ENCODE assay signal across 13 cellular contexts in the genomic region with DNA sequence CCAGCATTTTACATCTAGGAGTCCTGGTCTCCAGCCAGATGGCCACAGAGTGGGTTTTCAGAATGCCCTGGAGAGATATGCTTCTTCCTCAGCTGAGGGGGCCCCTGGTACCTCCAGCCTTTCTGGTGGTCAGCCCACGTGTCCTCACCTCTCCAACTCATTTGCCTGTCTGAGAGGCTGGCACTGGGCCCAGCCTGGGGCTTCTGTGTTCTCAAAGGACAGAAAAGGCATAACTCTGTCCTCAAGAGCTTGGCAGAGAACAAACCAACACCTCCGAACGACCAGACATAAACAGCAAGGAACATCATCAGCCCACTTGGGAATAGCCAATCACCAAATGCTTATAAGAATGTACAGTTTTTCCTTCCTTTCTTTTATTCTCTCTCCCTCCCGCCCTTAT. TPM values are rescaled to one million over a fixed set of nuclear protein-coding genes. Genes with fewer than 3 reads are reported as not detected.
DNase-seq lines count a peak whose midpoint lies in the region; ATAC-seq and TF ChIP-seq lines count a peak whose summit lies in the region.
"Had no signal": no experiment of that assay in that cellular context is flagged by ENCODE, and none has a peak within 500 bp of the region (broad histone marks: within the 10 kb centered on the region; RNA-seq: fewer than 3 reads in every experiment).

No MANE protein-coding gene starts in this region.

- WGBS in right cardiac atrium: 32% methylated on average over 4 of the region's 4 CpGs
- WGBS in smooth muscle cell (ENCODE audit: low lambda C conversion rate): 58% methylated on average over 4 of the region's 4 CpGs

- DNase-seq in M059J (ENCODE audit: low read depth) (peak; percentile 73), brain microvascular endothelial cell (no peak), right cardiac atrium (peak in 2 of 3 donors; percentile 77 to 85), smooth muscle cell (lab: John Stamatoyannopoulos, UW; ENCODE audit: unreplicated experiment) (no peak), nucleus accumbens (lab: John Stamatoyannopoulos, UW) (no peak), glutamatergic neuron (no peak), H7 (no peak)
- DNase-seq: activated CD4-positive, alpha-beta T cell treated with anti-CD3 and anti-CD28 coated beads for 48 hours; activated effector memory CD4-positive, alpha-beta T cell treated with Interleukin-2 at 50 U/mL for 16 hours; CD4-positive, CD25-positive, alpha-beta regulatory T cell; cortex of kidney; head of caudate nucleus had no signal

- no peaks in the 10 kb centered on the region for H3K36me3 Mint-ChIP-seq in glutamatergic neuron (ENCODE audit: unreplicated experiment)
- H3K36me3 Mint-ChIP-seq: CD4-positive, CD25-positive, alpha-beta regulatory T cell had no signal

- no peak overlapping the region for H3K4me3 Mint-ChIP-seq in glutamatergic neuron (ENCODE audit: unreplicated experiment)

- intact Hi-C loops in right cardiac atrium (cut with DNase I): no loop called here

- H3K9me3 ChIP-seq in right cardiac atrium (ENCODE audit: control insufficient read depth, low read length) (no peaks in the 10 kb centered on the region), smooth muscle cell (replicated peaks; ENCODE audit: low read depth) (no peaks in the 10 kb centered on the region)

- H2AFZ ChIP-seq in smooth muscle cell (ENCODE audit: low read depth): no peak overlapping the region

- TF ChIP-seq CTCF in brain microvascular endothelial cell (IDR thresholded peaks at IDR 0.05; ENCODE audit: low read depth, low read length, missing control alignments) (no peak), smooth muscle cell (IDR thresholded peaks at IDR 0.05; ENCODE audit: borderline replicate concordance, insufficient read depth, poor library complexity, severe bottlenecking) (no peak), glutamatergic neuron (IDR thresholded peaks at IDR 0.05; ENCODE audit: partially characterized antibody, unreplicated experiment) (no peak)

- H3K27me3 ChIP-seq in brain microvascular endothelial cell (replicated peaks) (no peaks in the 10 kb centered on the region), right cardiac atrium (ENCODE audit: control insufficient read depth, insufficient read depth) (no peaks in the 10 kb centered on the region), smooth muscle cell (ENCODE audit: low read depth) (no peaks in the 10 kb centered on the region), H7 (ENCODE audit: control insufficient read depth, insufficient read depth, low read length) (no peaks in the 10 kb centered on the region)

- peaks cover 9% of the 10 kb centered on the region for H3K36me3 ChIP-seq in brain microvascular endothelial cell (replicated peaks)
- no peaks in the 10 kb centered on the region for H3K36me3 ChIP-seq in smooth muscle cell (ENCODE audit: low read depth)
- H3K36me3 ChIP-seq in H7 (replicated peaks; ENCODE audit: control insufficient read depth, insufficient read depth, low read length): no peaks in the 10 kb centered on the region

- no peak overlapping the region for H3K27ac Mint-ChIP-seq in glutamatergic neuron (ENCODE audit: unreplicated experiment)

- H3K27ac ChIP-seq in brain microvascular endothelial cell (peak overlapping the region; percentile 92), right cardiac atrium (ENCODE audit: low read length) (peak overlapping the region; percentile 92), smooth muscle cell (ENCODE audit: low read depth) (peak overlapping the region; percentile 98)

- no peak overlapping the region for H3K9ac ChIP-seq in smooth muscle cell (ENCODE audit: low read depth)

- H3K4me3 ChIP-seq in brain microvascular endothelial cell (ENCODE audit: low read depth, low read length) (no peak overlapping the region), right cardiac atrium (ENCODE audit: low read length) (no peak overlapping the region), smooth muscle cell (no peak overlapping the region), H7 (ENCODE audit: insufficient read depth, low read depth, low read length) (no peak overlapping the region)

- no peaks in the 10 kb centered on the region for H3K79me2 ChIP-seq in smooth muscle cell (ENCODE audit: low read depth)

- H3K4me2 ChIP-seq in smooth muscle cell: peak overlapping the region; percentile 66

- H4K20me1 ChIP-seq in smooth muscle cell (ENCODE audit: low read depth): no peaks in the 10 kb centered on the region

- ATAC-seq in right cardiac atrium (no peak), HG03457 (IDR thresholded peaks at IDR 0.05; ENCODE audit: unreplicated experiment) (no peak)

- in situ Hi-C loops in brain microvascular endothelial cell (cut with HindIII; ENCODE audit: low pct_ligation_motif_present, low sequenced_read_pairs): no loop called here

- H3K27me3 Mint-ChIP-seq in glutamatergic neuron (ENCODE audit: unreplicated experiment): peaks cover 2% of the 10 kb centered on the region

- H3K4me1 ChIP-seq in right cardiac atrium (ENCODE audit: control insufficient read depth, insufficient read depth, low read length) (peaks cover 41% of the 10 kb centered on the region), smooth muscle cell (ENCODE audit: low read depth) (peaks cover 12% of the 10 kb centered on the region)

- peaks cover 2% of the 10 kb centered on the region for H3K4me1 Mint-ChIP-seq in glutamatergic neuron (ENCODE audit: low read depth, unreplicated experiment)

- peaks cover 2% of the 10 kb centered on the region for H3K9me3 Mint-ChIP-seq in glutamatergic neuron (ENCODE audit: unreplicated experiment)
- H3K9me3 Mint-ChIP-seq: CD4-positive, CD25-positive, alpha-beta regulatory T cell had no signal

- H3F3A ChIP-seq in smooth muscle cell (ENCODE audit: low read depth): peaks cover 10% of the 10 kb centered on the region

RNA-seq across cellular contexts. Expression of a gene that starts 17.1 kb away (rescaled TPM):
- 25.9 and 46.1 TPM in 2 replicates for total RNA-seq in M059J (2014; rRNA removed; shearing (Covaris generic))
- total RNA-seq in right cardiac atrium (100 to 1,000 TPM; 275 to 462 (median 364) TPM), smooth muscle cell (11.1 and 12.6 TPM in 2 replicates), glutamatergic neuron (ENCODE audit: unreplicated experiment) (not detected)
- polyA plus RNA-seq in right cardiac atrium (362 TPM), smooth muscle cell (42.4 and 54.1 TPM in 2 replicates)
- total RNA-seq in H7 (2014; rRNA removed; shearing (Covaris generic)): 1.4 and 1.8 TPM in 2 replicates

RNA-seq across cellular contexts. Expression of a gene that starts 34.7 kb away (rescaled TPM):
- total RNA-seq in M059J (2014; rRNA removed; shearing (Covaris generic)): 46.2 and 76.4 TPM in 2 replicates
- 10 to 100 TPM; 34.1 to 53.1 (median 45.6) TPM for total RNA-seq in right cardiac atrium
- polyA plus RNA-seq in right cardiac atrium: 30.1 TPM
- total RNA-seq in smooth muscle cell: 9.2 and 12.9 TPM in 2 replicates
- polyA plus RNA-seq in smooth muscle cell: 26.2 and 34.9 TPM in 2 replicates
- 44.2 TPM for total RNA-seq in glutamatergic neuron (ENCODE audit: unreplicated experiment)
- 84.9 and 92.2 TPM in 2 replicates for total RNA-seq in H7 (2014; rRNA removed; shearing (Covaris generic))

RNA-seq across cellular contexts. Expression of a gene that starts 40.1 kb away (rescaled TPM):
- 58.5 and 86.3 TPM in 2 replicates for total RNA-seq in M059J (2014; rRNA removed; shearing (Covaris generic))
- total RNA-seq in right cardiac atrium (100 to 1,000 TPM; 630 to 722 (median 659) TPM), smooth muscle cell (22.2 and 52.4 TPM in 2 replicates), glutamatergic neuron (ENCODE audit: unreplicated experiment) (121 TPM)
- polyA plus RNA-seq in right cardiac atrium (811 TPM), smooth muscle cell (97.8 and 115 TPM in 2 replicates)
- total RNA-seq in H7 (2014; rRNA removed; shearing (Covaris generic)): 18.5 and 20.4 TPM in 2 replicates

RNA-seq across cellular contexts. Expression of a gene that starts 51.5 kb away (rescaled TPM):
- total RNA-seq in M059J (2014; rRNA removed; shearing (Covaris generic)): 31.8 and 33.2 TPM in 2 replicates
- 10 to 100 TPM; 49.0 to 62.5 (median 58.6) TPM for total RNA-seq in right cardiac atrium
- polyA plus RNA-seq in right cardiac atrium: 37.3 TPM
- total RNA-seq in smooth muscle cell: 38.2 and 48.0 TPM in 2 replicates
- 61.4 and 68.6 TPM in 2 replicates for polyA plus RNA-seq in smooth muscle cell
- total RNA-seq in glutamatergic neuron (ENCODE audit: unreplicated experiment): 83.9 TPM
- total RNA-seq in H7 (2014; rRNA removed; shearing (Covaris generic)): 51.5 and 56.6 TPM in 2 replicates

RNA-seq across cellular contexts. Expression of a gene that starts 58.9 kb away (rescaled TPM):
- total RNA-seq in M059J (2014; rRNA removed; shearing (Covaris generic)): 0.12 TPM in 1 of 2 replicates, not detected in the other
- total RNA-seq in right cardiac atrium (10 to 100 TPM in 3 of 4 donors, 1 to 10 TPM in 1; 9.4 to 15.5 (median 12.7) TPM), smooth muscle cell (1.5 TPM in 1 of 2 replicates, not detected in the other), glutamatergic neuron (ENCODE audit: unreplicated experiment) (71.7 TPM)
- polyA plus RNA-seq in right cardiac atrium (17.4 TPM), smooth muscle cell (0.54 and 0.83 TPM in 2 replicates)
- total RNA-seq in H7 (2014; rRNA removed; shearing (Covaris generic)): 0.26 and 0.42 TPM in 2 replicates

Comparison
In these comparisons a context has a peak if more than half of its experiments do, and no peak if none do; other contexts are left out.
1. DNase-seq: peak in M059J (single experiment) and right cardiac atrium (2 of 3); none in brain microvascular endothelial cell (single experiment), smooth muscle cell (single experiment), nucleus accumbens (0 of 56), glutamatergic neuron (single experiment) and H7 (single experiment).
2. Peak in every context shown above with its lines, with median percentiles within 50 percentile points of each other: H3K27ac ChIP-seq.